Comparison of ENCODE assay signal across 13 cellular contexts in genomic region chr1:210438928-210439841, GRCh38.
DNase-seq lines count a peak whose midpoint lies in the region; ATAC-seq and TF ChIP-seq lines count a peak whose summit lies in the region.
"Had no signal": no experiment of that assay in that cellular context is flagged by ENCODE, and none has a peak within 500 bp of the region (broad histone marks: within the 10 kb centered on the region; RNA-seq: fewer than 3 reads in every experiment).

No MANE protein-coding gene starts in this region.

- no peak overlapping the region for H3K4me3 ChIP-seq in epithelial cell of esophagus (ENCODE audit: low read length)
- H3K4me3 ChIP-seq: tibial nerve had no signal

- DNase-seq in GM04503 (ENCODE audit: low read depth) = peak; percentile 98
- DNase-seq in RKO (ENCODE audit: low spot score) = peak; percentile 5
- DNase-seq in epithelial cell of esophagus (ENCODE audit: low read depth) = peak; percentile 6
- peak; percentile 95 for DNase-seq in renal cortical epithelial cell (ENCODE audit: low read depth)
- DNase-seq in NCI-H128 (lab: John Stamatoyannopoulos, UW; ENCODE audit: unreplicated experiment) = no peak
- DNase-seq in Right ventricle myocardium superior = no peak
- DNase-seq in omental fat pad (ENCODE audit: low spot score) = no peak
- DNase-seq: activated effector memory CD4-positive, alpha-beta T cell treated with Interleukin-2 at 50 U/mL for 16 hours; DND-41; NCI-H187 had no signal

- no peak for ATAC-seq in GM21381 (IDR thresholded peaks at IDR 0.05; ENCODE audit: unreplicated experiment)
- no peak for ATAC-seq in Right ventricle myocardium superior (ENCODE audit: poor library complexity)
- no peak for ATAC-seq in omental fat pad (ENCODE audit: low FRiP score)
- ATAC-seq: activated CD4-positive, CD25-positive, alpha-beta regulatory T cell treated with anti-CD3 and anti-CD28 coated beads, Interleukin-2, amount 50 U/mL, for 24 hours had no signal

- no peak for TF ChIP-seq CTCF in epithelial cell of esophagus (IDR thresholded peaks at IDR 0.05; ENCODE audit: insufficient read depth, low read depth, low read length, missing control alignments)
- TF ChIP-seq CTCF in omental fat pad (IDR thresholded peaks at IDR 0.05) = no peak

- intact Hi-C loops in Right ventricle myocardium superior (cut with DNase I) = no loop called here

Comparison
In these comparisons a context has a peak if more than half of its experiments do, and no peak if none do; other contexts are left out.
1. DNase-seq: peak in GM04503 (single experiment), RKO (single experiment), epithelial cell of esophagus (single experiment) and renal cortical epithelial cell (single experiment); none in NCI-H128 (single experiment), Right ventricle myocardium superior (single experiment) and omental fat pad (single experiment).